In genomic region chrX:155267995-155268394, GRCh38 we compare ENCODE assay signal across 5 cellular contexts. TPM values are rescaled to one million over a fixed set of nuclear protein-coding genes. Genes with fewer than 3 reads are reported as not detected.
"Had no signal": no experiment of that assay in that cellular context is flagged by ENCODE, and none has a peak within 500 bp of the region (broad histone marks: within the 10 kb centered on the region; RNA-seq: fewer than 3 reads in every experiment).

No MANE protein-coding gene starts in this region.

RNA-seq across cellular contexts. Expression of gene RAB39B, which starts 3.7 kb away (rescaled TPM):
- total RNA-seq: endothelial cell of umbilical vein, epithelial cell of proximal tubule, esophagus mucosa, foreskin keratinocyte, glomerular endothelial cell had no signal
- polyA plus RNA-seq: endothelial cell of umbilical vein had no signal
